17 cellular contexts compared by ENCODE assay signal in genomic region chr14:22479132-22479531, GRCh38.
A peak's percentile ranks its signal among the peaks of the same experiment; 100 is the strongest.
DNase-seq lines count a peak whose midpoint lies in the region; ATAC-seq and TF ChIP-seq lines count a peak whose summit lies in the region.
"Had no signal": no experiment of that assay in that cellular context is flagged by ENCODE, and none has a peak within 500 bp of the region (broad histone marks: within the 10 kb centered on the region; RNA-seq: fewer than 3 reads in every experiment).

No MANE protein-coding gene starts in this region.

- CTCF ChIA-PET in activated naive CD4-positive, alpha-beta T cell treated with anti-CD3 and anti-CD28 coated beads for 36 hours (lab: Charles Lee): interaction anchor here (0.6 kb wide), 1 partner anchor 503 kb away, joined by 3 read pairs; no protein-coding TSS in a partner anchor

- peaks cover 29% of the 10 kb centered on the region for H3K36me3 Mint-ChIP-seq in activated naive CD4-positive, alpha-beta T cell treated with anti-CD3 and anti-CD28 coated beads for 36 hours (ENCODE audit: low read depth)
- no peaks in the 10 kb centered on the region for H3K36me3 Mint-ChIP-seq in activated naive CD4-positive, alpha-beta T cell treated with anti-CD3 and anti-CD28 coated beads, Interleukin-2, amount 50 U/mL, for 72 hours
- H3K36me3 Mint-ChIP-seq in activated naive CD8-positive, alpha-beta T cell treated with anti-CD3 and anti-CD28 coated beads, Interleukin-2, amount 50 U/mL, for 24 hours (ENCODE audit: low read depth): peaks cover 9% of the 10 kb centered on the region
- H3K36me3 Mint-ChIP-seq in stimulated activated naive B cell treated with anti-CD40 and anti-IgM and Interleukin-4, amounts not matched to agents 10 μg/mL and 1 μg/mL and 100 μg/mL, for 72 hours: peaks cover 3 to 12% of the 10 kb centered on the region in 2 donors

- H3K9me3 Mint-ChIP-seq in activated naive CD4-positive, alpha-beta T cell treated with anti-CD3 and anti-CD28 coated beads for 36 hours: no peaks in the 10 kb centered on the region
- H3K9me3 Mint-ChIP-seq in activated naive CD4-positive, alpha-beta T cell treated with anti-CD3 and anti-CD28 coated beads, Interleukin-2, amount 50 U/mL, for 72 hours: no peaks in the 10 kb centered on the region
- no peaks in the 10 kb centered on the region for H3K9me3 Mint-ChIP-seq in activated naive CD8-positive, alpha-beta T cell treated with anti-CD3 and anti-CD28 coated beads, Interleukin-2, amount 50 U/mL, for 24 hours
- no peaks in the 10 kb centered on the region for H3K9me3 Mint-ChIP-seq in stimulated activated naive B cell treated with anti-CD40 and anti-IgM and Interleukin-4, amounts not matched to agents 10 μg/mL and 1 μg/mL and 100 μg/mL, for 72 hours

- TF ChIP-seq CTCF in NB4 (IDR thresholded peaks at IDR 0.05; ENCODE audit: low read depth, low read length): no peak

- no peak for DNase-seq in activated naive CD4-positive, alpha-beta T cell treated with anti-CD3 and anti-CD28 coated beads for 36 hours
- DNase-seq in activated naive CD4-positive, alpha-beta T cell treated with anti-CD3 and anti-CD28 coated beads, Interleukin-2, amount 50 U/mL, for 72 hours (ENCODE audit: low spot score in 2 of 2): no peak
- DNase-seq in NB4 (ENCODE audit: low read depth) (no peak), NCI-H146 (lab: John Stamatoyannopoulos, UW) (no peak), NCI-H2171 treated with DMSO at 0.1 percent for 48 hours (lab: John Stamatoyannopoulos, UW) (no peak), NCI-H774 (lab: John Stamatoyannopoulos, UW) (no peak)
- no peak for DNase-seq in activated naive CD8-positive, alpha-beta T cell treated with anti-CD3 and anti-CD28 coated beads, Interleukin-2, amount 50 U/mL, for 24 hours
- no peak for DNase-seq in stimulated activated naive B cell treated with anti-CD40 and anti-IgM and Interleukin-4, amounts not matched to agents 10 μg/mL and 1 μg/mL and 100 μg/mL, for 72 hours
- DNase-seq: activated gamma-delta T cell treated with Interleukin-2 at 50 U/mL for 16 hours; central memory CD4-positive, alpha-beta T cell; HCEC 1CT; IMR-90; NCI-H226 had no signal

- peak overlapping the region; percentile 62 for H3K4me3 Mint-ChIP-seq in activated naive CD4-positive, alpha-beta T cell treated with anti-CD3 and anti-CD28 coated beads for 36 hours
- peak overlapping the region; percentile 88 for H3K4me3 Mint-ChIP-seq in activated naive CD8-positive, alpha-beta T cell treated with anti-CD3 and anti-CD28 coated beads, Interleukin-2, amount 50 U/mL, for 24 hours
- H3K4me3 Mint-ChIP-seq in stimulated activated naive B cell treated with anti-CD40 and anti-IgM and Interleukin-4, amounts not matched to agents 10 μg/mL and 1 μg/mL and 100 μg/mL, for 72 hours: peak overlapping the region; percentile 61 to 71

- H3K4me1 Mint-ChIP-seq in activated naive CD4-positive, alpha-beta T cell treated with anti-CD3 and anti-CD28 coated beads for 36 hours (ENCODE audit: low read depth): no peaks in the 10 kb centered on the region
- peaks cover 40% of the 10 kb centered on the region for H3K4me1 Mint-ChIP-seq in activated naive CD8-positive, alpha-beta T cell treated with anti-CD3 and anti-CD28 coated beads, Interleukin-2, amount 50 U/mL, for 24 hours
- peaks cover 56 to 95% of the 10 kb centered on the region in 2 donors for H3K4me1 Mint-ChIP-seq in stimulated activated naive B cell treated with anti-CD40 and anti-IgM and Interleukin-4, amounts not matched to agents 10 μg/mL and 1 μg/mL and 100 μg/mL, for 72 hours

- H3K27ac Mint-ChIP-seq in activated naive CD4-positive, alpha-beta T cell treated with anti-CD3 and anti-CD28 coated beads for 36 hours: peak overlapping the region; percentile 92
- peak overlapping the region in 1 of 2 donors; percentile 73 for H3K27ac Mint-ChIP-seq in activated naive CD4-positive, alpha-beta T cell treated with anti-CD3 and anti-CD28 coated beads, Interleukin-2, amount 50 U/mL, for 72 hours
- peak overlapping the region; percentile 69 for H3K27ac Mint-ChIP-seq in activated naive CD8-positive, alpha-beta T cell treated with anti-CD3 and anti-CD28 coated beads, Interleukin-2, amount 50 U/mL, for 24 hours
- peak overlapping the region; percentile 84 for H3K27ac Mint-ChIP-seq in stimulated activated naive B cell treated with anti-CD40 and anti-IgM and Interleukin-4, amounts not matched to agents 10 μg/mL and 1 μg/mL and 100 μg/mL, for 72 hours

- peak overlapping the region; percentile 17 for H3K4me3 ChIP-seq in NB4 (ENCODE audit: low read depth, low read length)
- H3K4me3 ChIP-seq: gastroesophageal sphincter, smooth muscle cell had no signal

- intact Hi-C loops in activated naive CD4-positive, alpha-beta T cell treated with anti-CD3 and anti-CD28 coated beads for 36 hours (cut with micrococcal nuclease): no loop called here

- H3K27me3 Mint-ChIP-seq in activated naive CD4-positive, alpha-beta T cell treated with anti-CD3 and anti-CD28 coated beads for 36 hours (ENCODE audit: low read depth): no peaks in the 10 kb centered on the region
- no peaks in the 10 kb centered on the region for H3K27me3 Mint-ChIP-seq in activated naive CD8-positive, alpha-beta T cell treated with anti-CD3 and anti-CD28 coated beads, Interleukin-2, amount 50 U/mL, for 24 hours
- H3K27me3 Mint-ChIP-seq in stimulated activated naive B cell treated with anti-CD40 and anti-IgM and Interleukin-4, amounts not matched to agents 10 μg/mL and 1 μg/mL and 100 μg/mL, for 72 hours: no peaks in the 10 kb centered on the region

- TF ChIP-seq POLR2A in NB4 (IDR thresholded peaks at IDR 0.05; ENCODE audit: extremely low read depth, insufficient read length): no peak

- ATAC-seq in activated naive CD4-positive, alpha-beta T cell treated with anti-CD3 and anti-CD28 coated beads, Interleukin-2, amount 50 U/mL, for 72 hours: no peak
- no peak for ATAC-seq in activated naive CD8-positive, alpha-beta T cell treated with anti-CD3 and anti-CD28 coated beads, Interleukin-2, amount 50 U/mL, for 24 hours
- no peak for ATAC-seq in stimulated activated naive B cell treated with anti-CD40 and anti-IgM and Interleukin-4, amounts not matched to agents 10 μg/mL and 1 μg/mL and 100 μg/mL, for 72 hours (replicated peaks)
- ATAC-seq: activated CD4-positive, CD25-positive, alpha-beta regulatory T cell treated with anti-CD3 and anti-CD28 coated beads, Interleukin-2, amount 50 U/mL, for 24 hours; gastroesophageal sphincter; SK-N-SH treated with all-trans-retinoic acid at 6 μM for 48 hours had no signal
